1 cellular context compared by ENCODE assay signal in the genomic region with DNA sequence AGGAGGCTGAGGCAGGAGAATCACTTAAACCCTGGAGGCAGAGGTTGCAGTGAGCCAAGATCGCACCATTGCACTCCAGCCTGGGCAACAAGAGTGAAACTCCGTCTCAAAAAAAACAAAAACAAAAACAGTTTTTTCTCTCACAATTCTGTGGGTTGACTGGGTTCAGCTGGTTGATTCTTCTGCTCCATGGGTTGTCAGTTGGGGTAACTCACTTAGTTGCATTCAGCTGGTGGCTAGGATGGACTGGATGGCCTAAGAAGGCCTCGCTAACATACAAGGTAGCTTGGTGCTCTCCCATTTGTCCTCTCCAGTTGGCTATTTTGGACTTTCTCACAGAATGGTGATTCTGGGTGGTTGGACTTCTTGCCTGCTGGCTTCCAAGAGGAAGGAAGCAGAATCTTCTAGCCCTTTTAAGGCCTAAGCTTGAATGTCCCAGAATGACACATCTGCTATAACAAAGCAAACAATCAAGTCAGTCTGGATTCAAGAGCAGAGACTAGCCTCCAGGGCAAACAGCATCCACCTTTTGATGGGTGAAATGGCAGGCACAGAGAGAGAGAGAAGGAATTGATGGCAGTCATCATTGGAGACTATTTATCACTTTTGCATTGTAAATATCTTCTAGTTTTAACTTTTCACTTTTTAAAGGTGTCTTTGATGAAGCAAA.
TF ChIP-seq lines count a peak whose summit lies in the region.

No MANE protein-coding gene starts in this region.

TF ChIP-seq in GM23338, 12 proteins besides CTCF, POLR2A, EP300 and RAD21:
- TF ChIP-seq ZNF331 (CRISPR knock-in tag; IDR thresholded peaks at IDR 0.05; ENCODE audit: low read depth) (peak; percentile 90), EZH2phosphoT487 (IDR thresholded peaks at IDR 0.05; ENCODE audit: unreplicated experiment) (no peak)
